In genomic region chr1:19137158-19137557, GRCh38 we compare ENCODE assay signal across 1 cellular context.
TF ChIP-seq lines count a peak whose summit lies in the region.

No MANE protein-coding gene starts in this region.

TF ChIP-seq in HepG2, 621 proteins besides CTCF, POLR2A, EP300 and RAD21 (continued from another document):
- TF ChIP-seq, protein P1, sequence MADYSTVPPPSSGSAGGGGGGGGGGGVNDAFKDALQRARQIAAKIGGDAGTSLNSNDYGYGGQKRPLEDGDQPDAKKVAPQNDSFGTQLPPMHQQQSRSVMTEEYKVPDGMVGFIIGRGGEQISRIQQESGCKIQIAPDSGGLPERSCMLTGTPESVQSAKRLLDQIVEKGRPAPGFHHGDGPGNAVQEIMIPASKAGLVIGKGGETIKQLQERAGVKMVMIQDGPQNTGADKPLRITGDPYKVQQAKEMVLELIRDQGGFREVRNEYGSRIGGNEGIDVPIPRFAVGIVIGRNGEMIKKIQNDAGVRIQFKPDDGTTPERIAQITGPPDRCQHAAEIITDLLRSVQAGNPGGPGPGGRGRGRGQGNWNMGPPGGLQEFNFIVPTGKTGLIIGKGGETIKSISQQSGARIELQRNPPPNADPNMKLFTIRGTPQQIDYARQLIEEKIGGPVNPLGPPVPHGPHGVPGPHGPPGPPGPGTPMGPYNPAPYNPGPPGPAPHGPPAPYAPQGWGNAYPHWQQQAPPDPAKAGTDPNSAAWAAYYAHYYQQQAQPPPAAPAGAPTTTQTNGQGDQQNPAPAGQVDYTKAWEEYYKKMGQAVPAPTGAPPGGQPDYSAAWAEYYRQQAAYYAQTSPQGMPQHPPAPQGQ (CRISPR knock-in tag; IDR thresholded peaks at IDR 0.05; ENCODE audit: borderline replicate concordance) = no peak
- TF ChIP-seq MAFF (IDR thresholded peaks at IDR 0.05; ENCODE audit: low read depth, low read length) = peak; percentile 69
TF ChIP-seq in HepG2: peak in this region for 2.
